Comparison of ENCODE assay signal across 16 cellular contexts in genomic region chr1:15067148-15067547, GRCh38.
DNase-seq lines count a peak whose midpoint lies in the region; ATAC-seq and TF ChIP-seq lines count a peak whose summit lies in the region.
"Had no signal": no experiment of that assay in that cellular context is flagged by ENCODE, and none has a peak within 500 bp of the region (broad histone marks: within the 10 kb centered on the region; RNA-seq: fewer than 3 reads in every experiment).

No MANE protein-coding gene starts in this region.

- peaks cover 0 to 6% (median 0%) of the 10 kb centered on the region in 6 donors for H3K9me3 Mint-ChIP-seq in immature natural killer cell

- no peak for TF ChIP-seq POLR2A in prostate gland (IDR thresholded peaks at IDR 0.05)

- H3K27me3 ChIP-seq in ascending aorta (no peaks in the 10 kb centered on the region), prostate gland (replicated peaks; ENCODE audit: insufficient read depth) (no peaks in the 10 kb centered on the region), tibial artery (no peaks in the 10 kb centered on the region), MM.1S (replicated peaks; ENCODE audit: insufficient read depth, low read length) (no peaks in the 10 kb centered on the region)

- no peak overlapping the region for H3K4me2 ChIP-seq in MM.1S (ENCODE audit: low read depth, low read length)

- H2AFZ ChIP-seq in MM.1S (ENCODE audit: low read length), result no peak overlapping the region

- intact Hi-C loops in ascending aorta (cut with DNase I), result no loop called here
- intact Hi-C loops in prostate gland (cut with DNase I), result no loop called here
- intact Hi-C loops in tibial artery (cut with DNase I; ENCODE audit: low total_unique reads), result no loop called here
- intact Hi-C loops in cardiac septum (cut with DNase I), result no loop called here

- H3K4me1 ChIP-seq in ascending aorta (peaks cover 0 to 2% of the 10 kb centered on the region in 2 donors), prostate gland (replicated peaks) (no peaks in the 10 kb centered on the region), tibial artery (peaks cover 0 to 39% (median 18%) of the 10 kb centered on the region in 4 donors), MM.1S (ENCODE audit: low read length) (no peaks in the 10 kb centered on the region)
- H3K4me1 ChIP-seq: Caco-2, HAP-1 had no signal

- H3K27me3 Mint-ChIP-seq in immature natural killer cell (ENCODE audit: low read depth in 3 of 3), result peaks cover 11 to 13% (median 12%) of the 10 kb centered on the region in 3 donors

- no peaks in the 10 kb centered on the region for H3K79me2 ChIP-seq in MM.1S (ENCODE audit: low read length)

- H3K4me3 Mint-ChIP-seq in immature natural killer cell, result peak overlapping the region; percentile 61 to 81 (median 75)

- H3K4me3 ChIP-seq in ascending aorta (no peak overlapping the region), prostate gland (no peak overlapping the region), tibial artery (no peak overlapping the region), MM.1S (ENCODE audit: low read length) (no peak overlapping the region)
- H3K4me3 ChIP-seq: HAP-1 had no signal

- no peaks in the 10 kb centered on the region for H3K9me2 ChIP-seq in MM.1S (replicated peaks; ENCODE audit: insufficient read depth, low read length)

- peak overlapping the region; percentile 88 to 99 (median 97) for H3K27ac Mint-ChIP-seq in immature natural killer cell

- DNase-seq in ascending aorta (ENCODE audit: low spot score in 2 of 2) (no peak), immature natural killer cell (no peak), prostate gland (ENCODE audit: low spot score) (no peak), tibial artery (no peak), MM.1S (no peak), cardiac septum (ENCODE audit: low spot score) (no peak), HuH-7 (ENCODE audit: low spot score) (no peak)
- DNase-seq: AML-193; Caco-2; NCI-H1092; NCI-H345; NCI-H69; NK-92 treated with Interleukin-12 subunit alpha and Interleukin-12 subunit beta, amount 100 ng/mL, for 24 hours; PC-3 had no signal

- ATAC-seq in GM18520 (IDR thresholded peaks at IDR 0.05; ENCODE audit: unreplicated experiment), result no peak
- ATAC-seq: PC-3 had no signal

- H4K20me1 ChIP-seq in MM.1S (ENCODE audit: insufficient read depth, low read length), result no peaks in the 10 kb centered on the region

- WGBS in prostate gland, result 69% methylated on average over 4 of the region's 4 CpGs

- H3K4me1 Mint-ChIP-seq in immature natural killer cell, result peaks cover 27 to 39% of the 10 kb centered on the region in 2 donors

- H3F3A ChIP-seq in MM.1S (ENCODE audit: insufficient read depth, low read length), result no peaks in the 10 kb centered on the region

- no peak for TF ChIP-seq CTCF in ascending aorta (IDR thresholded peaks at IDR 0.05)
- TF ChIP-seq CTCF in prostate gland (IDR thresholded peaks at IDR 0.05), result no peak
- no peak for TF ChIP-seq CTCF in tibial artery (IDR thresholded peaks at IDR 0.05)
- TF ChIP-seq CTCF in MM.1S (IDR thresholded peaks at IDR 0.05; ENCODE audit: low read length), result no peak

- H3K9me3 ChIP-seq in ascending aorta, result no peaks in the 10 kb centered on the region
- no peaks in the 10 kb centered on the region for H3K9me3 ChIP-seq in prostate gland
- H3K9me3 ChIP-seq in tibial artery, result no peaks in the 10 kb centered on the region
- H3K9me3 ChIP-seq in MM.1S (replicated peaks; ENCODE audit: insufficient read depth, low read length), result no peaks in the 10 kb centered on the region
- H3K9me3 ChIP-seq: Caco-2 had no signal

- H3K27ac ChIP-seq in ascending aorta, result peak overlapping the region; percentile 38 to 59
- peak overlapping the region; percentile 71 to 73 for H3K27ac ChIP-seq in prostate gland
- peak overlapping the region; percentile 82 to 94 for H3K27ac ChIP-seq in tibial artery
- no peak overlapping the region for H3K27ac ChIP-seq in MM.1S (ENCODE audit: low read length)

- peaks cover 0 to 4% (median 0%) of the 10 kb centered on the region in 3 donors for H3K36me3 Mint-ChIP-seq in immature natural killer cell

- H3K36me3 ChIP-seq in ascending aorta (peaks cover 0 to 33% of the 10 kb centered on the region in 2 donors), prostate gland (no peaks in the 10 kb centered on the region), tibial artery (peaks cover 11 to 49% (median 28%) of the 10 kb centered on the region in 3 donors), MM.1S (replicated peaks; ENCODE audit: insufficient read depth, low read length) (no peaks in the 10 kb centered on the region)

- H3K9ac ChIP-seq in MM.1S (ENCODE audit: low read length), result no peak overlapping the region
